In the genomic region with DNA sequence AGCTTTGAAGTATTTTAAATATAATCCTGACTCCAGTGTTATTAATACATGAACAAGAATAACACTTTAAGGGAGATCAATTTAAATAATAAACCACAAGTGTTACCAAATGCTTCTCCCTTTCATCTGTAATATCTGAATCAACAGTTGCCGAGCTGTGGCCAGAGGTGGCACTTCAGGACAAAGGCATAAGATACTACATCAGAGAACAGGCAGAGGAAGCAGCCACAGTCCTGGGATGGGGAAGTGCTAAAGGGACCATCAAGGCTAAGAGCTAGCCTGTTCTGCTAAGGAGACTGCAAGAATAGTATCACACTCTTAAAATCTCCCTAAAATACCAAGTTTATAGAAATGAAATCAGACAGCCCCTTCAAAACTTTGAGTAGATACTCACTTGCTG, we compare ENCODE assay signal across 15 cellular contexts.
DNase-seq lines count a peak whose midpoint lies in the region; ATAC-seq and TF ChIP-seq lines count a peak whose summit lies in the region.
"Had no signal": no experiment of that assay in that cellular context is flagged by ENCODE, and none has a peak within 500 bp of the region (broad histone marks: within the 10 kb centered on the region; RNA-seq: fewer than 3 reads in every experiment).

No MANE protein-coding gene starts in this region.

- H3K9ac ChIP-seq in BLaER1: no peak overlapping the region

- H3K79me2 ChIP-seq in OCI-LY7 (ENCODE audit: insufficient read depth, low read depth, low read length): no peaks in the 10 kb centered on the region

- H3K36me3 Mint-ChIP-seq in activated CD4-positive, alpha-beta T cell treated with anti-CD3 and anti-CD28 coated beads, Interleukin-2, amount 10 ng/mL, durations not matched to agents 24 days and 14 days (ENCODE audit: low read depth): no peaks in the 10 kb centered on the region
- H3K36me3 Mint-ChIP-seq: stimulated activated naive B cell treated with anti-CD40 and anti-IgM and Interleukin-4, amounts not matched to agents 10 μg/mL and 1 μg/mL and 100 μg/mL, for 72 hours; type B pancreatic cell had no signal

- H4K20me1 ChIP-seq in BLaER1 (no peaks in the 10 kb centered on the region), OCI-LY7 (ENCODE audit: insufficient read depth, low read length) (no peaks in the 10 kb centered on the region)

- no peaks in the 10 kb centered on the region for H3K9me3 Mint-ChIP-seq in activated CD4-positive, alpha-beta T cell treated with anti-CD3 and anti-CD28 coated beads, Interleukin-2, amount 10 ng/mL, durations not matched to agents 24 days and 14 days
- H3K9me3 Mint-ChIP-seq: stimulated activated naive B cell treated with anti-CD40 and anti-IgM and Interleukin-4, amounts not matched to agents 10 μg/mL and 1 μg/mL and 100 μg/mL, for 72 hours; type B pancreatic cell had no signal

- H3K27me3 Mint-ChIP-seq in activated CD4-positive, alpha-beta T cell treated with anti-CD3 and anti-CD28 coated beads, Interleukin-2, amount 10 ng/mL, durations not matched to agents 24 days and 14 days: peaks cover 6% of the 10 kb centered on the region

- no peak overlapping the region for H3K4me3 Mint-ChIP-seq in activated CD4-positive, alpha-beta T cell treated with anti-CD3 and anti-CD28 coated beads, Interleukin-2, amount 10 ng/mL, durations not matched to agents 24 days and 14 days
- H3K4me3 Mint-ChIP-seq: stimulated activated naive B cell treated with anti-CD40 and anti-IgM and Interleukin-4, amounts not matched to agents 10 μg/mL and 1 μg/mL and 100 μg/mL, for 72 hours; type B pancreatic cell had no signal

- no peak overlapping the region for H3K27ac Mint-ChIP-seq in activated CD4-positive, alpha-beta T cell treated with anti-CD3 and anti-CD28 coated beads, Interleukin-2, amount 10 ng/mL, durations not matched to agents 24 days and 14 days
- H3K27ac Mint-ChIP-seq: stimulated activated naive B cell treated with anti-CD40 and anti-IgM and Interleukin-4, amounts not matched to agents 10 μg/mL and 1 μg/mL and 100 μg/mL, for 72 hours; type B pancreatic cell had no signal

- DNase-seq in H7 (peak; percentile 4), OCI-LY7 (ENCODE audit: low spot score) (peak; percentile 40), globus pallidus (ENCODE audit: low spot score) (peak; percentile 34), MG63 (no peak), activated gamma-delta T cell treated with Interleukin-2 at 50 U/mL for 16 hours (no peak)
- DNase-seq in activated CD4-positive, alpha-beta T cell treated with anti-CD3 and anti-CD28 coated beads, Interleukin-2, amount 10 ng/mL, durations not matched to agents 24 days and 14 days: no peak
- DNase-seq: activated CD4-positive, alpha-beta T cell treated with anti-CD3 and anti-CD28 coated beads for 4 hours; DMS79 treated with DMSO at 0.1 percent for 48 hours; NCI-H1436 treated with DMSO at 0.1 percent for 48 hours; stimulated activated CD4-positive, alpha-beta T cell treated with anti-CD3 and anti-CD28 coated beads, Interleukin-4, amount 100 ng/mL, for 4 hours; stimulated activated naive B cell treated with anti-CD40 and anti-IgM and Interleukin-4, amounts not matched to agents 10 μg/mL and 1 μg/mL and 100 μg/mL, for 72 hours had no signal

- peak; percentile 38; the same call in 1 of the 2 replicates for TF ChIP-seq CTCF in OCI-LY7 (conservative IDR thresholded peaks at IDR 0.05; ENCODE audit: low read length)

- H3K36me3 ChIP-seq in BLaER1 (0 out of 2 replicates have a peak, but pooled peaks cover 7% of the 10 kb centered on the region), H7 (replicated peaks; ENCODE audit: control insufficient read depth, insufficient read depth, low read length) (no peaks in the 10 kb centered on the region), OCI-LY7 (ENCODE audit: insufficient read depth, low read length) (no peaks in the 10 kb centered on the region), MG63 (no peaks in the 10 kb centered on the region)

- peak overlapping the region; percentile 37; the same call in 1 of the 2 replicates for H2AFZ ChIP-seq in OCI-LY7 (ENCODE audit: low read length)

- intact Hi-C loops in OCI-LY7 (cut with micrococcal nuclease; ENCODE audit: unreplicated experiment): no loop called here
- intact Hi-C loops in activated CD4-positive, alpha-beta T cell treated with anti-CD3 and anti-CD28 coated beads, Interleukin-2, amount 10 ng/mL, durations not matched to agents 24 days and 14 days (cut with micrococcal nuclease): no loop called here

- BruUV-seq in OCI-LY7 (replicated peaks; lab: Mats Ljungman, UMichigan): no TSS peak

- H3K4me2 ChIP-seq in BLaER1: peak overlapping the region; percentile 44
- H3K4me2 ChIP-seq in OCI-LY7 (ENCODE audit: low read length): peak overlapping the region; percentile 44

- CTCF ChIA-PET in OCI-LY7 (lab: Charles Lee; ENCODE audit: unreplicated experiment): no interaction called here

- H3K4me3 ChIP-seq in BLaER1 (no peak overlapping the region), H7 (ENCODE audit: insufficient read depth, low read depth, low read length) (no peak overlapping the region), OCI-LY7 (ENCODE audit: low read depth, low read length, poor library complexity, severe bottlenecking) (no peak overlapping the region), MG63 (no peak overlapping the region)

- no peaks in the 10 kb centered on the region for H3K27me3 ChIP-seq in BLaER1
- H3K27me3 ChIP-seq in H7 (ENCODE audit: control insufficient read depth, insufficient read depth, low read length): no peaks in the 10 kb centered on the region
- no peaks in the 10 kb centered on the region for H3K27me3 ChIP-seq in MG63

- H3K4me1 Mint-ChIP-seq in activated CD4-positive, alpha-beta T cell treated with anti-CD3 and anti-CD28 coated beads, Interleukin-2, amount 10 ng/mL, durations not matched to agents 24 days and 14 days: peaks cover 13% of the 10 kb centered on the region

- peaks cover 8% of the 10 kb centered on the region; the same call in 1 of the 2 replicates for H3K9me3 ChIP-seq in BLaER1
- H3K9me3 ChIP-seq in OCI-LY7 (ENCODE audit: low read length): no peaks in the 10 kb centered on the region
- no peaks in the 10 kb centered on the region for H3K9me3 ChIP-seq in MG63

- peaks cover 18% of the 10 kb centered on the region for H3K4me1 ChIP-seq in BLaER1
- peaks cover 14% of the 10 kb centered on the region for H3K4me1 ChIP-seq in OCI-LY7 (ENCODE audit: insufficient read depth, low read length, poor library complexity, severe bottlenecking)

- H3K27ac ChIP-seq in BLaER1: no peak overlapping the region
- H3K27ac ChIP-seq in OCI-LY7 (ENCODE audit: low read depth, low read length, poor library complexity, severe bottlenecking): no peak overlapping the region

- no peak for ATAC-seq in GM19463 (IDR thresholded peaks at IDR 0.05; ENCODE audit: unreplicated experiment)
- ATAC-seq: HepG2 had no signal

- POLR2A ChIA-PET in OCI-LY7 (lab: Charles Lee): interaction anchor here (0.7 kb wide), 1 partner anchor 34 kb away, joined by 3 read pairs; no protein-coding TSS in a partner anchor

- H3K9me2 ChIP-seq in OCI-LY7 (ENCODE audit: insufficient read depth, low read length): no peaks in the 10 kb centered on the region

Comparison
In these comparisons a context has a peak if more than half of its experiments do, and no peak if none do; other contexts are left out.
1. DNase-seq: peak in H7 (single experiment), OCI-LY7 (single experiment) and globus pallidus (single experiment); none in MG63 (single experiment), activated CD4-positive, alpha-beta T cell treated with anti-CD3 and anti-CD28 coated beads, Interleukin-2, amount 10 ng/mL, durations not matched to agents 24 days and 14 days (single experiment) and activated gamma-delta T cell treated with Interleukin-2 at 50 U/mL for 16 hours (single experiment).